1 cellular context compared by ENCODE assay signal in the genomic region with DNA sequence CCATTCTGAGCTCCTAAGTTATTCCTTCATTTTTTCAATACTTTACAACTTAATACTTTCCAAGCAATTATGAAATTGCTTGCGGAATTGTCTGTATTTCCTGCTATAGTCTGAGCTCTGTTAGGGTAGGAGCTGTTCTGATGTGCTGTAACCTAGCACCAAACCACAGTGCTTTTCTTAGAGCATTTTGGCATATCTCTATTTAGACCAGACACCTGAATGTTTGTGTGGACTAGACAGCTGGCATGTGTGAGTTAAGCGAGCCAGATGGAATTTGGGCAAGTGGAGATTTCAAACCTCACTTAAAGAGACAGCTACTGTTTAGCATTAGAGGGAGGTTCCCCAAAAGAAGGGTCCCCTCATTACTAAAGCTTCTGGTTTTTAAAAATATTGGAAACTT.
TF ChIP-seq lines count a peak whose summit lies in the region.

No MANE protein-coding gene starts in this region.

TF ChIP-seq in GM23338, 12 proteins besides CTCF, POLR2A, EP300 and RAD21 (continued from another document):
- TF ChIP-seq ETS1 (IDR thresholded peaks at IDR 0.05) = no peak
